Comparison of ENCODE assay signal across 11 cellular contexts in the genomic region with DNA sequence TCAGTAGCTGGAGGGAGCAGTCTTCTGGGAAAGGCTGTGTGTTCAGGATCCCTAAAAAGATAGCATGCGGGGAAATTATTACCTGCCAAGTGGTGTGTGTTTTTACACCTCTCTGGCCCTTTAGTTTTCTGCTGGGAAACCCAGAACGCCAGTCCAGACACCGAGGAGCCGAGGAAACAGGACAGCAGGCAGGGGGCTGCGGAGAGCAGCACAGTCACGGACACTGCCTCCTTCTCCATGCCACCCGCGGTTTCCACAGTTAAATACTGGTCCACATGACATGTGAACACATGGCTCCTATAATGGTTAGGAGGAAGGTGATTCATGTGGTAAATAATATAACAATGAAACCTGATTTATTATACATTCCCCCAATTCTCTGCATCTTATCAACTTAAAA. TPM values are rescaled to one million over a fixed set of nuclear protein-coding genes. Genes with fewer than 3 reads are reported as not detected.
DNase-seq lines count a peak whose midpoint lies in the region; ATAC-seq and TF ChIP-seq lines count a peak whose summit lies in the region.
"Had no signal": no experiment of that assay in that cellular context is flagged by ENCODE, and none has a peak within 500 bp of the region (broad histone marks: within the 10 kb centered on the region; RNA-seq: fewer than 3 reads in every experiment).

No MANE protein-coding gene starts in this region.

- H3K79me2 ChIP-seq in smooth muscle cell (ENCODE audit: low read depth) = peaks cover 14% of the 10 kb centered on the region

- H4K20me1 ChIP-seq in smooth muscle cell (ENCODE audit: low read depth) = peaks cover 12% of the 10 kb centered on the region

- H3K9ac ChIP-seq in smooth muscle cell (ENCODE audit: low read depth) = no peak overlapping the region

- H3K36me3 ChIP-seq in cardiac muscle cell (peaks cover 42% of the 10 kb centered on the region), WERI-Rb-1 (peaks cover 66% of the 10 kb centered on the region), smooth muscle cell (ENCODE audit: low read depth) (peaks cover 36% of the 10 kb centered on the region)

- DNase-seq in cardiac muscle cell (ENCODE audit: low read depth in 1 of 2, low spot score in 1 of 2) (no peak), Right ventricle myocardium inferior (ENCODE audit: missing footprints) (no peak), WERI-Rb-1 (no peak), smooth muscle cell (lab: John Stamatoyannopoulos, UW; ENCODE audit: unreplicated experiment) (no peak), cerebellar nuclear complex (lab: John Stamatoyannopoulos, UW) (no peak), NCI-H1092 (lab: John Stamatoyannopoulos, UW) (no peak)
- DNase-seq: adrenal gland; NCI-H2081 treated with DMSO at 0.1 percent for 48 hours; stimulated activated naive CD4-positive, alpha-beta T cell had no signal

- H3K4me1 ChIP-seq in cardiac muscle cell (ENCODE audit: low read depth) (no peaks in the 10 kb centered on the region), smooth muscle cell (ENCODE audit: low read depth) (no peaks in the 10 kb centered on the region)
- H3K4me1 ChIP-seq: adrenal gland had no signal

- no peak for TF ChIP-seq CTCF in cardiac muscle cell (IDR thresholded peaks at IDR 0.05; ENCODE audit: low read depth, low read length)
- TF ChIP-seq CTCF in WERI-Rb-1 (IDR thresholded peaks at IDR 0.05; ENCODE audit: low read depth, low read length) = peak; percentile 34; the same call in 1 of the 2 replicates
- no peak for TF ChIP-seq CTCF in smooth muscle cell (IDR thresholded peaks at IDR 0.05; ENCODE audit: borderline replicate concordance, insufficient read depth, poor library complexity, severe bottlenecking)

- WGBS in smooth muscle cell (ENCODE audit: low lambda C conversion rate) = 76% methylated on average over 8 of the region's 8 CpGs

- no peaks in the 10 kb centered on the region for H3K9me3 ChIP-seq in cardiac muscle cell (ENCODE audit: low read depth)
- H3K9me3 ChIP-seq in WERI-Rb-1 (ENCODE audit: severe bottlenecking) = no peaks in the 10 kb centered on the region
- no peaks in the 10 kb centered on the region for H3K9me3 ChIP-seq in smooth muscle cell (replicated peaks; ENCODE audit: low read depth)
- H3K9me3 ChIP-seq: adrenal gland had no signal

- H2AFZ ChIP-seq in smooth muscle cell (ENCODE audit: low read depth) = no peak overlapping the region

- no peak overlapping the region for H3K4me2 ChIP-seq in smooth muscle cell

- ATAC-seq in Right ventricle myocardium inferior (no peak), esophagus mucosa (peak; percentile 21), GM19328 (IDR thresholded peaks at IDR 0.05; ENCODE audit: unreplicated experiment) (no peak)

- H3K27me3 ChIP-seq in cardiac muscle cell (no peaks in the 10 kb centered on the region), WERI-Rb-1 (ENCODE audit: insufficient read depth, low read depth, severe bottlenecking) (no peaks in the 10 kb centered on the region), smooth muscle cell (ENCODE audit: low read depth) (no peaks in the 10 kb centered on the region)
- H3K27me3 ChIP-seq: adrenal gland had no signal

- intact Hi-C loops in Right ventricle myocardium inferior (cut with DNase I) = no loop called here

- H3K27ac ChIP-seq in cardiac muscle cell (peak overlapping the region; percentile 80), WERI-Rb-1 (no peak overlapping the region), smooth muscle cell (ENCODE audit: low read depth) (peak overlapping the region; percentile 7)
- H3K27ac ChIP-seq: adrenal gland had no signal

- H3K4me3 ChIP-seq in cardiac muscle cell (no peak overlapping the region), WERI-Rb-1 (ENCODE audit: low read depth, low read length) (no peak overlapping the region), smooth muscle cell (no peak overlapping the region)
- H3K4me3 ChIP-seq: adrenal gland had no signal

- peaks cover 15% of the 10 kb centered on the region for H3F3A ChIP-seq in smooth muscle cell (ENCODE audit: low read depth)

RNA-seq across cellular contexts. Expression of a gene that starts 20.4 kb away (rescaled TPM):
- 51.4 and 52.7 TPM in 2 replicates for total RNA-seq in cardiac muscle cell
- polyA plus RNA-seq in cardiac muscle cell = 74.2 and 78.0 TPM in 2 replicates
- 39.0 TPM for total RNA-seq in Right ventricle myocardium inferior
- 50.0 TPM for total RNA-seq in esophagus mucosa
- total RNA-seq in smooth muscle cell = 53.8 and 65.2 TPM in 2 replicates
- 50.0 and 54.6 TPM in 2 replicates for polyA plus RNA-seq in smooth muscle cell

RNA-seq across cellular contexts. Expression of a gene that starts 35.5 kb away (rescaled TPM):
- total RNA-seq in cardiac muscle cell = 34.4 and 69.9 TPM in 2 replicates
- 44.4 and 82.9 TPM in 2 replicates for polyA plus RNA-seq in cardiac muscle cell
- 15.6 TPM for total RNA-seq in Right ventricle myocardium inferior
- total RNA-seq in esophagus mucosa = 67.0 TPM
- total RNA-seq in smooth muscle cell = 58.3 and 59.2 TPM in 2 replicates
- polyA plus RNA-seq in smooth muscle cell = 42.6 and 63.3 TPM in 2 replicates
